ENCODE assay signal across 1 cellular context in genomic region chr5:32600057-32600622, GRCh38.
TF ChIP-seq lines count a peak whose summit lies in the region.

No MANE protein-coding gene starts in this region.

TF ChIP-seq in Ishikawa, 13 proteins besides CTCF, POLR2A, EP300 and RAD21 (continued from another document):
- TF ChIP-seq USF1 (IDR thresholded peaks at IDR 0.05) (no peak), CEBPB (IDR thresholded peaks at IDR 0.05) (no peak), TEAD4 (IDR thresholded peaks at IDR 0.05) (peak; percentile 19; the same call in 1 of the 2 replicates)
